In the genomic region with DNA sequence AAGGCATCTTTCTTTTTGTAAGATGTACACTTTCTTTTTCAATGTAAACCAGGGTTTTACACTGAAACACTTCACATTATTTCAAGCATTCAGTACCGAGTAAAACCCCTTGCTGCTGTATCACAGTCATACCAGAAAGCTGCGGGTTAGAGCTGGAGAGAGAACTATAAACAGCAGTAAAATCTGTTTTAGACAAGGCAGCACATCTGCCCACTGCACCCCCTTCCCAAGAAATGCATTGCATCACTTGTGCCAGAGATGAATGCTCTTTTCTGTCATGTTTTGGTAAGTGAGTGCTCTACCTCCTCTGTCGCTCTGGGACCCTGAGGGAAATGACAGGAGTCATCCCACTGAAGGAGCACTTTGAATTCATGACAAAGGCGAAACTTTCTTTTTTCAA, we compare ENCODE assay signal across 9 cellular contexts.
DNase-seq lines count a peak whose midpoint lies in the region; ATAC-seq, FAIRE-seq and TF ChIP-seq lines count a peak whose summit lies in the region.
"Had no signal": no experiment of that assay in that cellular context is flagged by ENCODE, and none has a peak within 500 bp of the region (broad histone marks: within the 10 kb centered on the region; RNA-seq: fewer than 3 reads in every experiment).

No MANE protein-coding gene starts in this region.

- no peaks in the 10 kb centered on the region for H3K9me3 Mint-ChIP-seq in CD8-positive, alpha-beta T cell
- H3K9me3 Mint-ChIP-seq in memory B cell, result peaks cover 1% of the 10 kb centered on the region

- H2AFZ ChIP-seq in Loucy (ENCODE audit: low read length), result peak overlapping the region; percentile 35; the same call in 1 of the 2 replicates

- intact Hi-C loops in CD8-positive, alpha-beta T cell (cut with DNase I, micrococcal nuclease), result loop anchor here in 1 of 2 experiments (2.0 kb wide), 1 partner anchor 13 kb away; no protein-coding TSS in a partner anchor

- DNase-seq in CD8-positive, alpha-beta T cell, result no peak
- no peak for DNase-seq in memory B cell (ENCODE audit: low spot score in 2 of 2)
- no peak for DNase-seq in mesenteric fat pad (ENCODE audit: low spot score)
- DNase-seq in left lobe of liver (ENCODE audit: low spot score), result no peak
- no peak for DNase-seq in caudate nucleus (lab: John Stamatoyannopoulos, UW)
- DNase-seq in RCC 7860 (ENCODE audit: low spot score), result no peak

- peaks cover 39% of the 10 kb centered on the region for H3K4me1 ChIP-seq in CD8-positive, alpha-beta T cell (ENCODE audit: insufficient read depth, low read length)
- no peaks in the 10 kb centered on the region for H3K4me1 ChIP-seq in Loucy (ENCODE audit: insufficient read depth, low read length, poor library complexity, severe bottlenecking)

- POLR2A ChIA-PET in CD8-positive, alpha-beta T cell (lab: Charles Lee), result no interaction called here

- H3K36me3 Mint-ChIP-seq in CD8-positive, alpha-beta T cell, result peaks cover 20% of the 10 kb centered on the region
- peaks cover 13% of the 10 kb centered on the region for H3K36me3 Mint-ChIP-seq in memory B cell

- H3K79me2 ChIP-seq in Loucy (ENCODE audit: insufficient read depth, low read length), result no peaks in the 10 kb centered on the region

- no peak overlapping the region for H3K9ac ChIP-seq in Loucy (ENCODE audit: low read depth, low read length, poor library complexity, severe bottlenecking)

- no peaks in the 10 kb centered on the region for H3F3A ChIP-seq in Loucy (ENCODE audit: low read depth)

- TF ChIP-seq CTCF in CD8-positive, alpha-beta T cell (IDR thresholded peaks at IDR 0.05), result no peak
- no peak for TF ChIP-seq CTCF in Loucy (conservative IDR thresholded peaks at IDR 0.05; ENCODE audit: low read length)

- CTCF ChIA-PET in CD8-positive, alpha-beta T cell (lab: Charles Lee), result interaction anchor here (2.2 to 6.1 kb wide), 2 partner anchors 9 to 107 kb away, joined by 5 to 48 read pairs; partner anchors contain the start of gene MAML2

- H3K4me1 Mint-ChIP-seq in CD8-positive, alpha-beta T cell (ENCODE audit: low read depth), result peaks cover 47% of the 10 kb centered on the region
- H3K4me1 Mint-ChIP-seq in memory B cell, result peaks cover 29% of the 10 kb centered on the region

- no peaks in the 10 kb centered on the region for H3K27me3 ChIP-seq in CD8-positive, alpha-beta T cell (ENCODE audit: insufficient read depth, low read length)
- no peaks in the 10 kb centered on the region for H3K27me3 ChIP-seq in Loucy (ENCODE audit: insufficient read depth, low read length, poor library complexity, severe bottlenecking)

- no peak overlapping the region for H3K27ac ChIP-seq in CD8-positive, alpha-beta T cell (ENCODE audit: low read depth, low read length)
- H3K27ac ChIP-seq in caudate nucleus (ENCODE audit: low read depth, low read length), result no peak overlapping the region
- H3K27ac ChIP-seq: SK-N-MC had no signal

- no peaks in the 10 kb centered on the region for H3K9me3 ChIP-seq in CD8-positive, alpha-beta T cell (ENCODE audit: low read length)
- no peaks in the 10 kb centered on the region for H3K9me3 ChIP-seq in Loucy (ENCODE audit: insufficient read depth, low read depth, low read length)

- H3K9me2 ChIP-seq in Loucy (replicated peaks; ENCODE audit: low read depth, low read length), result no peaks in the 10 kb centered on the region

- peak overlapping the region; percentile 45 for H3K27ac Mint-ChIP-seq in CD8-positive, alpha-beta T cell
- H3K27ac Mint-ChIP-seq in memory B cell, result peak overlapping the region; percentile 65

- no peaks in the 10 kb centered on the region for H3K27me3 Mint-ChIP-seq in CD8-positive, alpha-beta T cell (ENCODE audit: low read depth)
- H3K27me3 Mint-ChIP-seq in memory B cell, result no peaks in the 10 kb centered on the region

- H4K20me1 ChIP-seq in Loucy (ENCODE audit: insufficient read depth, low read length, poor library complexity, severe bottlenecking), result no peaks in the 10 kb centered on the region

- H3K4me2 ChIP-seq in Loucy (ENCODE audit: low read depth, low read length, poor library complexity, severe bottlenecking), result no peak overlapping the region

- no peak overlapping the region for H3K4me3 ChIP-seq in CD8-positive, alpha-beta T cell (ENCODE audit: low read depth, low read length)
- H3K4me3 ChIP-seq in Loucy (ENCODE audit: low read length, poor library complexity, severe bottlenecking), result no peak overlapping the region
- H3K4me3 ChIP-seq: SK-N-MC had no signal

- ATAC-seq in CD8-positive, alpha-beta T cell, result peak; percentile 40
- ATAC-seq in GM21390 (IDR thresholded peaks at IDR 0.05; ENCODE audit: unreplicated experiment), result peak; percentile 84
- ATAC-seq in memory B cell (ENCODE audit: low read depth), result no peak
- ATAC-seq in left lobe of liver, result no peak

- no peak for FAIRE-seq in RCC 7860 (lab: Jason Lieb, UNC)

- no peaks in the 10 kb centered on the region for H3K36me3 ChIP-seq in CD8-positive, alpha-beta T cell (ENCODE audit: insufficient read depth, low read length)
- no peaks in the 10 kb centered on the region for H3K36me3 ChIP-seq in Loucy (ENCODE audit: insufficient read depth, low read length)

- no peak overlapping the region for H3K4me3 Mint-ChIP-seq in CD8-positive, alpha-beta T cell
- no peak overlapping the region for H3K4me3 Mint-ChIP-seq in memory B cell

Comparison
In these comparisons a context has a peak if more than half of its experiments do, and no peak if none do; other contexts are left out.
1. ATAC-seq: peak in CD8-positive, alpha-beta T cell (single experiment) and GM21390 (single experiment); none in memory B cell (single experiment) and left lobe of liver (single experiment).